ENCODE assay signal across 22 cellular contexts in the genomic region with DNA sequence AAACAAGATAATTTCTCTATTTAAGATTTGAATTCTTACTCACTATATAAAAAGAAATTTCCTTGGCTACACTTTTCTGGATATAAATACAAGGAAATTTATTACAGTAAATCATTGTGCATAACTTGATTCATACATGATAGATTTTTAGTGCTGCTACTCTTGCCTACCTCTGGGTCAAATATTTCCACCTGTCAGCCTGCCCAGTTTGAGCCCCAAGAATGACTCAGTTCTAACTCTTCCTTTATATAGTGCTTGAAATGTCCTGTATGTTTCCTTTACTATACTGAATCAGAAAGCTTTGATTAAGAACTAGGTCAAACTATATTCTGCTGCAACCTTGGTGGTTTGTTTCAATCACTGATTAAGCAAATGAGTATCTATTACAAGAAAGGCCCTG.
"Had no signal": no experiment of that assay in that cellular context is flagged by ENCODE, and none has a peak within 500 bp of the region (broad histone marks: within the 10 kb centered on the region; RNA-seq: fewer than 3 reads in every experiment).

No MANE protein-coding gene starts in this region.

- H3K4me3 Mint-ChIP-seq: dendritic cell treated with granulocyte-macrophage colony-stimulating factor and Interleukin-4, amounts not matched to agents 40 ng/mL and 50 ng/mL, for 4 days; effector memory CD8-positive, alpha-beta T cell; endodermal cell had no signal

- H3K27me3 Mint-ChIP-seq: dendritic cell treated with granulocyte-macrophage colony-stimulating factor and Interleukin-4, amounts not matched to agents 40 ng/mL and 50 ng/mL, for 4 days; effector memory CD8-positive, alpha-beta T cell had no signal

- H3K9me3 Mint-ChIP-seq: endodermal cell had no signal

- H3K4me1 Mint-ChIP-seq: endodermal cell had no signal

- ATAC-seq: effector memory CD8-positive, alpha-beta T cell; esophagus mucosa; foreskin keratinocyte; gastrocnemius medialis; gastroesophageal sphincter; heart left ventricle; heart right ventricle had no signal

- H3K27ac Mint-ChIP-seq: dendritic cell treated with granulocyte-macrophage colony-stimulating factor and Interleukin-4, amounts not matched to agents 40 ng/mL and 50 ng/mL, for 4 days; effector memory CD8-positive, alpha-beta T cell; endodermal cell had no signal

- DNase-seq: colonic mucosa; cortex of kidney; dermis blood vessel endothelial cell; dorsolateral prefrontal cortex; effector CD4-positive, alpha-beta T cell; effector CD8-positive, alpha-beta T cell; effector memory CD4-positive, alpha-beta T cell; effector memory CD8-positive, alpha-beta T cell; endodermal cell; erythroblast; esophagus squamous epithelium; foreskin fibroblast; foreskin keratinocyte; foreskin melanocyte; gastrocnemius medialis; glutamatergic neuron; head of caudate nucleus; heart left ventricle; heart right ventricle had no signal
